22 cellular contexts compared by ENCODE assay signal in the genomic region with DNA sequence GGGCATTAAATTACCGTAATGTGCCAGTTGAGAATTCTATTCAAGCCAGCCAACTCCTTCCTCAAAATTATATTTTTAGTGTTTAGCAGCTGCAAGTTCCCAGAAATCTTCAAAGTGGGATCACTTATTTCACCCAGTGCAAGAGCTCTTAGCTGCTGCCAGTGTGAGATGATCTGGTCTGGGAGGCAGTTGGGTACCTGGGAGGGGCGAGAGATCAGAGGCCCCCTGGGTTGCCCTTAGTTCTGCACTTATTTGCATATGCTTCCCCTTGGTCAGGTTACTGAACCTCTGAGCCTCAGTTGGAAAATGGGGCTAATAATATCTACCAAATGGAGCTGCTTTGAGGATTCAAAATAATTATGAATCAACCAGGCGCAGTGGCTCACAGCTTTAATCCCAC.
"Had no signal": no experiment of that assay in that cellular context is flagged by ENCODE, and none has a peak within 500 bp of the region (broad histone marks: within the 10 kb centered on the region; RNA-seq: fewer than 3 reads in every experiment).

No MANE protein-coding gene starts in this region.

- H3K4me3 ChIP-seq: adrenal gland, Peyer's patch, SJSA1 had no signal

- H3K4me3 Mint-ChIP-seq: activated CD8-positive, alpha-beta T cell treated with anti-CD3 and anti-CD28 coated beads, Interleukin-2, amount 10 ng/mL, durations not matched to agents 7 days and 5 days; activated naive CD8-positive, alpha-beta T cell treated with anti-CD3 and anti-CD28 coated beads, Interleukin-2, amount 10 ng/mL, durations not matched to agents 7 days and 5 days; T-helper 1 cell treated with Interleukin-12 subunit alpha and Interleukin-12 subunit beta and Interleukin-4 antibody, amounts not matched to agents 30 μg/mL and 1 μg/mL, for 36 hours had no signal

- H3K36me3 Mint-ChIP-seq: activated naive CD8-positive, alpha-beta T cell treated with anti-CD3 and anti-CD28 coated beads, Interleukin-2, amount 10 ng/mL, durations not matched to agents 7 days and 5 days had no signal

- H3K9me3 ChIP-seq: adrenal gland, Peyer's patch had no signal

- H3K36me3 ChIP-seq: adrenal gland, Peyer's patch, SJSA1 had no signal

- H3K27me3 Mint-ChIP-seq: activated naive CD8-positive, alpha-beta T cell treated with anti-CD3 and anti-CD28 coated beads, Interleukin-2, amount 10 ng/mL, durations not matched to agents 7 days and 5 days had no signal

- H3K27me3 ChIP-seq: adrenal gland, Peyer's patch, SJSA1 had no signal

- H3K4me1 Mint-ChIP-seq: activated naive CD8-positive, alpha-beta T cell treated with anti-CD3 and anti-CD28 coated beads, Interleukin-2, amount 10 ng/mL, durations not matched to agents 7 days and 5 days had no signal

- H3K4me1 ChIP-seq: adrenal gland, Peyer's patch, SJSA1 had no signal

- ATAC-seq: activated CD8-positive, alpha-beta T cell treated with anti-CD3 and anti-CD28 coated beads, Interleukin-2, amount 10 ng/mL, durations not matched to agents 7 days and 5 days; SK-N-SH treated with all-trans-retinoic acid at 6 μM for 48 hours had no signal

- DNase-seq: activated CD4-positive, alpha-beta T cell treated with anti-CD3 and anti-CD28 coated beads for 48 hours; activated CD4-positive, alpha-beta T cell treated with anti-CD3 and anti-CD28 coated beads, Interleukin-2, amount 50 U/mL, for 4 hours; activated CD4-positive, CD25-positive, alpha-beta regulatory T cell treated with anti-CD3 and anti-CD28 coated beads, Interleukin-2, amount 50 U/mL, for 72 hours; activated CD8-positive, alpha-beta memory T cell treated with anti-CD3 and anti-CD28 coated beads, Interleukin-2, amount 50 U/mL, for 48 hours; activated CD8-positive, alpha-beta T cell treated with anti-CD3 and anti-CD28 coated beads, Interleukin-2, amount 10 ng/mL, durations not matched to agents 7 days and 5 days; activated naive CD4-positive, alpha-beta T cell treated with anti-CD3 and anti-CD28 coated beads, Interleukin-2, amount 50 U/mL, for 16 hours; activated naive CD8-positive, alpha-beta T cell treated with anti-CD3 and anti-CD28 coated beads, Interleukin-2, amount 10 ng/mL, durations not matched to agents 7 days and 5 days; activated T-cell treated with anti-CD3 and anti-CD28 coated beads, Interleukin-2, amount 50 U/mL, for 1 hour; adrenal gland; NCI-H1048; NCI-H146; NCI-H187 treated with DMSO at 0.1 percent for 48 hours; NCI-H2081 treated with DMSO at 0.1 percent for 48 hours; NCI-H446; NCI-H524; Peyer's patch; Right ventricle myocardium superior; SW 1271 had no signal

- H3K27ac Mint-ChIP-seq: activated CD8-positive, alpha-beta T cell treated with anti-CD3 and anti-CD28 coated beads, Interleukin-2, amount 10 ng/mL, durations not matched to agents 7 days and 5 days; activated naive CD8-positive, alpha-beta T cell treated with anti-CD3 and anti-CD28 coated beads, Interleukin-2, amount 10 ng/mL, durations not matched to agents 7 days and 5 days; T-helper 1 cell treated with Interleukin-12 subunit alpha and Interleukin-12 subunit beta and Interleukin-4 antibody, amounts not matched to agents 30 μg/mL and 1 μg/mL, for 36 hours had no signal

- H3K27ac ChIP-seq: adrenal gland, Peyer's patch, RWPE1, SJSA1 had no signal
